16 cellular contexts compared by ENCODE assay signal in genomic region chr13:34926513-34926912, GRCh38. TPM values are rescaled to one million over a fixed set of nuclear protein-coding genes. Genes with fewer than 3 reads are reported as not detected.
A peak's percentile ranks its signal among the peaks of the same experiment; 100 is the strongest.
DNase-seq lines count a peak whose midpoint lies in the region; ATAC-seq, FAIRE-seq and TF ChIP-seq lines count a peak whose summit lies in the region.
"Had no signal": no experiment of that assay in that cellular context is flagged by ENCODE, and none has a peak within 500 bp of the region (broad histone marks: within the 10 kb centered on the region; RNA-seq: fewer than 3 reads in every experiment).

No MANE protein-coding gene starts in this region.

- TF ChIP-seq CTCF in astrocyte (IDR thresholded peaks at IDR 0.05; ENCODE audit: insufficient read depth, low read depth, low read length) = no peak

- H3K27me3 Mint-ChIP-seq in astrocyte (ENCODE audit: low read depth, unreplicated experiment) = peaks cover 4% of the 10 kb centered on the region

- H3K36me3 ChIP-seq in astrocyte (ENCODE audit: insufficient read depth, low read length) = no peaks in the 10 kb centered on the region
- H3K36me3 ChIP-seq: BLaER1 had no signal

- no peak overlapping the region for H3K27ac ChIP-seq in astrocyte (ENCODE audit: low read depth, low read length)
- H3K27ac ChIP-seq: BLaER1, coronary artery had no signal

- DNase-seq in ACHN (peak; percentile 47), Kasumi-1 (lab: John Stamatoyannopoulos, UW) (peak; percentile 9 to 15), astrocyte (ENCODE audit: low read depth) (peak; percentile 56), glomerular visceral epithelial cell (ENCODE audit: extremely low spot score) (peak; percentile 12), GF-D8 (lab: John Stamatoyannopoulos, UW) (no peak)
- DNase-seq in activated CD4-positive, CD25-positive, alpha-beta regulatory T cell treated with anti-CD3 and anti-CD28 coated beads, Interleukin-2, amount 50 U/mL, for 72 hours = no peak
- DNase-seq: activated CD4-positive, alpha-beta T cell treated with anti-CD3 and anti-CD28 coated beads for 36 hours; NCI-H2081 treated with DMSO at 0.1 percent for 48 hours; stimulated activated CD4-positive, alpha-beta T cell treated with anti-CD3 and anti-CD28 coated beads, Interleukin-12 subunit alpha, Interleukin-12 subunit beta, amount 100 ng/mL, for 4 hours had no signal

- no peaks in the 10 kb centered on the region for H3K4me1 Mint-ChIP-seq in astrocyte (ENCODE audit: low read depth, unreplicated experiment)
- H3K4me1 Mint-ChIP-seq: activated CD4-positive, alpha-beta T cell treated with anti-CD3 and anti-CD28 coated beads for 36 hours had no signal

- no peaks in the 10 kb centered on the region for H3K36me3 Mint-ChIP-seq in astrocyte (ENCODE audit: low read depth, unreplicated experiment)
- H3K36me3 Mint-ChIP-seq: naive thymus-derived CD8-positive, alpha-beta T cell had no signal

- FAIRE-seq in astrocyte (lab: Jason Lieb, UNC) = no peak

- no peak overlapping the region for H3K4me3 Mint-ChIP-seq in astrocyte (ENCODE audit: unreplicated experiment)
- H3K4me3 Mint-ChIP-seq: activated CD4-positive, alpha-beta T cell treated with anti-CD3 and anti-CD28 coated beads for 36 hours; naive thymus-derived CD8-positive, alpha-beta T cell had no signal

- no peak overlapping the region for H3K4me2 ChIP-seq in astrocyte (ENCODE audit: low read length)
- H3K4me2 ChIP-seq: BLaER1 had no signal

- no peaks in the 10 kb centered on the region for H3K9me3 ChIP-seq in astrocyte (ENCODE audit: insufficient read depth, low read depth, low read length)
- H3K9me3 ChIP-seq: BLaER1 had no signal

- H3K4me3 ChIP-seq in astrocyte (ENCODE audit: insufficient read depth, low read depth, low read length) = no peak overlapping the region
- H3K4me3 ChIP-seq: BLaER1, coronary artery had no signal

- H3K9me3 Mint-ChIP-seq in astrocyte (ENCODE audit: unreplicated experiment) = no peaks in the 10 kb centered on the region
- H3K9me3 Mint-ChIP-seq: activated T-helper 2 cell treated with anti-CD3 and anti-CD28 coated beads, Interferon-gamma antibody, Interleukin-2, Interleukin-4, amounts not matched to agents 10 μg/mL and 5 μg/mL and 100 μg/mL, durations not matched to agents 14 hours and 24 hours and 36 hours had no signal

- in situ Hi-C loops in ACHN (cut with HindIII; ENCODE audit: low pct_ligation_motif_present, low pct_unique_long_range_greater_than_20kb, low sequenced_read_pairs) = no loop called here

- H3K27ac Mint-ChIP-seq in astrocyte (ENCODE audit: unreplicated experiment) = no peak overlapping the region
- H3K27ac Mint-ChIP-seq: activated CD4-positive, alpha-beta T cell treated with anti-CD3 and anti-CD28 coated beads for 36 hours; activated T-helper 2 cell treated with anti-CD3 and anti-CD28 coated beads, Interferon-gamma antibody, Interleukin-2, Interleukin-4, amounts not matched to agents 10 μg/mL and 5 μg/mL and 100 μg/mL, durations not matched to agents 14 hours and 24 hours and 36 hours; naive thymus-derived CD8-positive, alpha-beta T cell had no signal

- H3K4me1 ChIP-seq in astrocyte (ENCODE audit: insufficient read depth, low read length) = no peaks in the 10 kb centered on the region
- H3K4me1 ChIP-seq: BLaER1 had no signal

- no peak overlapping the region for H2AFZ ChIP-seq in astrocyte (ENCODE audit: low read depth, low read length)

- H3K9ac ChIP-seq in astrocyte (ENCODE audit: low read length) = no peak overlapping the region
- H3K9ac ChIP-seq: BLaER1 had no signal

- H4K20me1 ChIP-seq in astrocyte (ENCODE audit: insufficient read depth, low read length) = no peaks in the 10 kb centered on the region
- H4K20me1 ChIP-seq: BLaER1 had no signal

- no peaks in the 10 kb centered on the region for H3K79me2 ChIP-seq in astrocyte (ENCODE audit: insufficient read depth, low read length)

- ATAC-seq in HG02759 (IDR thresholded peaks at IDR 0.05; ENCODE audit: unreplicated experiment) (no peak), GM21526 (IDR thresholded peaks at IDR 0.05; ENCODE audit: low FRiP score, unreplicated experiment) (no peak)
- ATAC-seq: activated CD4-positive, alpha-beta T cell treated with anti-CD3 and anti-CD28 coated beads for 36 hours; naive thymus-derived CD8-positive, alpha-beta T cell; Panc1 had no signal

- no peaks in the 10 kb centered on the region for H3K27me3 ChIP-seq in astrocyte (ENCODE audit: insufficient read depth, low read length)
- H3K27me3 ChIP-seq: BLaER1 had no signal

RNA-seq across cellular contexts. Expression of gene NBEA, which starts 15.6 kb away (rescaled TPM):
- total RNA-seq in astrocyte = 7.6 and 7.8 TPM in 2 replicates

Comparison
In these comparisons a context has a peak if more than half of its experiments do, and no peak if none do; other contexts are left out.
1. DNase-seq: peak in ACHN (single experiment), Kasumi-1 (2 of 2), astrocyte (single experiment) and glomerular visceral epithelial cell (single experiment); none in GF-D8 (single experiment) and activated CD4-positive, CD25-positive, alpha-beta regulatory T cell treated with anti-CD3 and anti-CD28 coated beads, Interleukin-2, amount 50 U/mL, for 72 hours (single experiment).